ENCODE assay signal across 9 cellular contexts in genomic region chr3:105876745-105877624, GRCh38. TPM values are rescaled to one million over a fixed set of nuclear protein-coding genes. Genes with fewer than 3 reads are reported as not detected.
DNase-seq lines count a peak whose midpoint lies in the region; ATAC-seq and TF ChIP-seq lines count a peak whose summit lies in the region.
"Had no signal": no experiment of that assay in that cellular context is flagged by ENCODE, and none has a peak within 500 bp of the region (broad histone marks: within the 10 kb centered on the region; RNA-seq: fewer than 3 reads in every experiment).

No MANE protein-coding gene starts in this region.

- H3K9ac ChIP-seq in SK-N-SH (no peak overlapping the region), skeletal muscle satellite cell (ENCODE audit: low read depth, low read length) (no peak overlapping the region)

- H3K27ac Mint-ChIP-seq in activated naive CD8-positive, alpha-beta T cell treated with anti-CD3 and anti-CD28 coated beads, Interleukin-2, amount 10 ng/mL, durations not matched to agents 7 days and 5 days, result peak overlapping the region; percentile 65

- no peak overlapping the region for H3K4me3 ChIP-seq in SK-N-SH (ENCODE audit: low read depth in 2 of 2, low read length in 1 of 2)
- no peak overlapping the region for H3K4me3 ChIP-seq in skeletal muscle satellite cell (ENCODE audit: low read length)

- no peaks in the 10 kb centered on the region; a peak in 1 of 4 replicates for H3K4me1 ChIP-seq in SK-N-SH (ENCODE audit: control insufficient read depth in 1 of 2, insufficient read depth in 2 of 2, low read depth in 1 of 2, low read length in 1 of 2)
- H3K4me1 ChIP-seq in skeletal muscle satellite cell (ENCODE audit: control insufficient read depth, insufficient read depth, low read length), result peaks cover 13% of the 10 kb centered on the region

- CTCF ChIA-PET in SK-N-SH (lab: Yijun Ruan, JAX), result interaction anchor here (1.0 to 1.9 kb wide), 2 partner anchors 16 to 733 kb away, joined by 3 to 6 read pairs; no protein-coding TSS in a partner anchor

- peak overlapping the region; percentile 69 for H3K4me3 Mint-ChIP-seq in activated naive CD8-positive, alpha-beta T cell treated with anti-CD3 and anti-CD28 coated beads, Interleukin-2, amount 10 ng/mL, durations not matched to agents 7 days and 5 days

- peaks cover 13% of the 10 kb centered on the region for H3K36me3 Mint-ChIP-seq in activated naive CD8-positive, alpha-beta T cell treated with anti-CD3 and anti-CD28 coated beads, Interleukin-2, amount 10 ng/mL, durations not matched to agents 7 days and 5 days

- TF ChIP-seq CTCF in SK-N-SH (IDR thresholded peaks at IDR 0.05), result no peak

- H3F3A ChIP-seq in SK-N-SH (replicated peaks; ENCODE audit: insufficient read depth), result peaks cover 3% of the 10 kb centered on the region

- H3K9me2 ChIP-seq in SK-N-SH, result no peaks in the 10 kb centered on the region

- H3K36me3 ChIP-seq in SK-N-SH (replicated peaks in 1 of 2; ENCODE audit: control insufficient read depth in 1 of 2, insufficient read depth in 2 of 2, low read length in 1 of 2) (no peaks in the 10 kb centered on the region), skeletal muscle satellite cell (ENCODE audit: insufficient read depth, low read length) (no peaks in the 10 kb centered on the region)

- peaks cover 25% of the 10 kb centered on the region for H3K4me1 Mint-ChIP-seq in activated naive CD8-positive, alpha-beta T cell treated with anti-CD3 and anti-CD28 coated beads, Interleukin-2, amount 10 ng/mL, durations not matched to agents 7 days and 5 days

- H3K27me3 ChIP-seq in SK-N-SH (ENCODE audit: insufficient read depth) (no peaks in the 10 kb centered on the region), skeletal muscle satellite cell (ENCODE audit: control insufficient read depth, insufficient read depth, low read length) (no peaks in the 10 kb centered on the region)

- H3K4me2 ChIP-seq in SK-N-SH, result no peak overlapping the region
- peak overlapping the region; percentile 5 for H3K4me2 ChIP-seq in skeletal muscle satellite cell (ENCODE audit: low read length)

- no peaks in the 10 kb centered on the region for H3K9me3 ChIP-seq in SK-N-SH
- no peaks in the 10 kb centered on the region for H3K9me3 ChIP-seq in skeletal muscle satellite cell (replicated peaks; ENCODE audit: low read length)

- ATAC-seq in SK-N-SH treated with all-trans-retinoic acid at 6 μM for 48 hours, result no peak
- peak; percentile 81 for ATAC-seq in HG02938 (IDR thresholded peaks at IDR 0.05; ENCODE audit: unreplicated experiment)
- peak; percentile 76 for ATAC-seq in activated naive CD8-positive, alpha-beta T cell treated with anti-CD3 and anti-CD28 coated beads, Interleukin-2, amount 10 ng/mL, durations not matched to agents 7 days and 5 days (ENCODE audit: low read depth)
- ATAC-seq: left lobe of liver had no signal

- H2AFZ ChIP-seq in SK-N-SH (ENCODE audit: low read depth), result 0 out of 2 replicates have a peak overlapping the region, but pooled peaks have one; percentile 27

- no peak overlapping the region for H3K27ac ChIP-seq in SK-N-SH (ENCODE audit: low read depth in 2 of 2, low read length in 1 of 2)

- TF ChIP-seq EP300 in SK-N-SH (IDR thresholded peaks at IDR 0.05; ENCODE audit: borderline replicate concordance in 1 of 2, low read depth in 1 of 2, low read length in 1 of 2), result no peak

- no peaks in the 10 kb centered on the region for H3K27me3 Mint-ChIP-seq in activated naive CD8-positive, alpha-beta T cell treated with anti-CD3 and anti-CD28 coated beads, Interleukin-2, amount 10 ng/mL, durations not matched to agents 7 days and 5 days

- no peak for DNase-seq in SK-N-SH
- no peak for DNase-seq in activated naive CD8-positive, alpha-beta T cell treated with anti-CD3 and anti-CD28 coated beads, Interleukin-2, amount 10 ng/mL, durations not matched to agents 7 days and 5 days
- DNase-seq in NCI-H748 treated with DMSO at 0.1 percent for 48 hours (lab: John Stamatoyannopoulos, UW), result no peak
- no peak for DNase-seq in NCI-H226
- DNase-seq in NCI-H1105 (lab: John Stamatoyannopoulos, UW), result no peak

- H4K20me1 ChIP-seq in SK-N-SH (ENCODE audit: insufficient read depth), result no peaks in the 10 kb centered on the region

- POLR2A ChIA-PET in SK-N-SH (lab: Yijun Ruan, JAX), result no interaction called here
- POLR2A ChIA-PET in activated naive CD8-positive, alpha-beta T cell treated with anti-CD3 and anti-CD28 coated beads, Interleukin-2, amount 10 ng/mL, durations not matched to agents 7 days and 5 days (lab: Charles Lee), result interaction anchor here (0.6 kb wide), 1 partner anchor 12 kb away, joined by 3 read pairs; no protein-coding TSS in a partner anchor

- peaks cover 5% of the 10 kb centered on the region for H3K9me3 Mint-ChIP-seq in activated naive CD8-positive, alpha-beta T cell treated with anti-CD3 and anti-CD28 coated beads, Interleukin-2, amount 10 ng/mL, durations not matched to agents 7 days and 5 days

- TF ChIP-seq RAD21 in SK-N-SH (IDR thresholded peaks at IDR 0.05; ENCODE audit: low read length), result no peak

- WGBS in SK-N-SH (ENCODE audit: low lambda C conversion rate), result 84% methylated on average over 2 of the region's 2 CpGs

- H3K79me2 ChIP-seq in SK-N-SH (ENCODE audit: insufficient read depth), result no peaks in the 10 kb centered on the region

TF ChIP-seq in SK-N-SH, 30 proteins besides CTCF, POLR2A, EP300 and RAD21:
- TF ChIP-seq MAX (IDR thresholded peaks at IDR 0.05; ENCODE audit: low read depth), result no peak
- no peak for TF ChIP-seq NRF1 (IDR thresholded peaks at IDR 0.05; ENCODE audit: low read depth, low read length)
- no peak for TF ChIP-seq SIN3A (IDR thresholded peaks at IDR 0.05; ENCODE audit: borderline replicate concordance, low read depth, low read length)
- no peak for TF ChIP-seq FOXM1 (IDR thresholded peaks at IDR 0.05; ENCODE audit: low read depth)
- no peak for TF ChIP-seq CHD2 (IDR thresholded peaks at IDR 0.05; ENCODE audit: low read length, partially characterized antibody)
- no peak for TF ChIP-seq JUND (IDR thresholded peaks at IDR 0.05)
- TF ChIP-seq, protein P1, sequence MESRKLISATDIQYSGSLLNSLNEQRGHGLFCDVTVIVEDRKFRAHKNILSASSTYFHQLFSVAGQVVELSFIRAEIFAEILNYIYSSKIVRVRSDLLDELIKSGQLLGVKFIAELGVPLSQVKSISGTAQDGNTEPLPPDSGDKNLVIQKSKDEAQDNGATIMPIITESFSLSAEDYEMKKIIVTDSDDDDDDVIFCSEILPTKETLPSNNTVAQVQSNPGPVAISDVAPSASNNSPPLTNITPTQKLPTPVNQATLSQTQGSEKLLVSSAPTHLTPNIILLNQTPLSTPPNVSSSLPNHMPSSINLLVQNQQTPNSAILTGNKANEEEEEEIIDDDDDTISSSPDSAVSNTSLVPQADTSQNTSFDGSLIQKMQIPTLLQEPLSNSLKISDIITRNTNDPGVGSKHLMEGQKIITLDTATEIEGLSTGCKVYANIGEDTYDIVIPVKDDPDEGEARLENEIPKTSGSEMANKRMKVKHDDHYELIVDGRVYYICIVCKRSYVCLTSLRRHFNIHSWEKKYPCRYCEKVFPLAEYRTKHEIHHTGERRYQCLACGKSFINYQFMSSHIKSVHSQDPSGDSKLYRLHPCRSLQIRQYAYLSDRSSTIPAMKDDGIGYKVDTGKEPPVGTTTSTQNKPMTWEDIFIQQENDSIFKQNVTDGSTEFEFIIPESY (IDR thresholded peaks at IDR 0.05; ENCODE audit: borderline replicate concordance, low read depth), result no peak
TF ChIP-seq in SK-N-SH: peak in this region for 0.

TF ChIP-seq in SK-N-SH treated with all-trans-retinoic acid at 6 μM for 48 hours, 23 proteins besides CTCF, POLR2A, EP300 and RAD21 (continues in another document):
- TF ChIP-seq ZNF565 (CRISPR knock-in tag; conservative IDR thresholded peaks at IDR 0.05; ENCODE audit: low read depth) (no peak), ZC3H10 (CRISPR knock-in tag; IDR thresholded peaks at IDR 0.05) (no peak), RARB (CRISPR knock-in tag; IDR thresholded peaks at IDR 0.05) (no peak), TCF4 (CRISPR knock-in tag; IDR thresholded peaks at IDR 0.05; ENCODE audit: borderline replicate concordance) (no peak), OSR1 (CRISPR knock-in tag; IDR thresholded peaks at IDR 0.05) (no peak), ZFP3 (CRISPR knock-in tag; IDR thresholded peaks at IDR 0.05) (no peak), ZNF8 (CRISPR knock-in tag; IDR thresholded peaks at IDR 0.05) (no peak), PATZ1 (CRISPR knock-in tag; IDR thresholded peaks at IDR 0.05; ENCODE audit: borderline replicate concordance) (no peak)
- TF ChIP-seq, protein P2, sequence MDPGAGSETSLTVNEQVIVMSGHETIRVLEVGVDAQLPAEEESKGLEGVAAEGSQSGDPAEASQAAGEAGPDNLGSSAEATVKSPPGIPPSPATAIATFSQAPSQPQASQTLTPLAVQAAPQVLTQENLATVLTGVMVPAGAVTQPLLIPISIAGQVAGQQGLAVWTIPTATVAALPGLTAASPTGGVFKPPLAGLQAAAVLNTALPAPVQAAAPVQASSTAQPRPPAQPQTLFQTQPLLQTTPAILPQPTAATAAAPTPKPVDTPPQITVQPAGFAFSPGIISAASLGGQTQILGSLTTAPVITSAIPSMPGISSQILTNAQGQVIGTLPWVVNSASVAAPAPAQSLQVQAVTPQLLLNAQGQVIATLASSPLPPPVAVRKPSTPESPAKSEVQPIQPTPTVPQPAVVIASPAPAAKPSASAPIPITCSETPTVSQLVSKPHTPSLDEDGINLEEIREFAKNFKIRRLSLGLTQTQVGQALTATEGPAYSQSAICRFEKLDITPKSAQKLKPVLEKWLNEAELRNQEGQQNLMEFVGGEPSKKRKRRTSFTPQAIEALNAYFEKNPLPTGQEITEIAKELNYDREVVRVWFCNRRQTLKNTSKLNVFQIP (CRISPR knock-in tag; IDR thresholded peaks at IDR 0.05; ENCODE audit: borderline replicate concordance, low read depth), result no peak

RNA-seq across cellular contexts. Expression of gene CBLB, which starts 8.2 kb away (rescaled TPM):
- polyA plus RNA-seq in SK-N-SH (2012; rRNA removed), result 4.4 and 5.1 TPM in 2 replicates
- 3.5 TPM in 2 replicates for polyA plus RNA-seq in SK-N-SH (2012; cell fraction: cytosol; rRNA removed)
- 13.9 and 16.6 TPM in 2 replicates for polyA plus RNA-seq in SK-N-SH (2012; cell fraction: nucleus; rRNA removed)
- 100 to 1,000 TPM; 146 to 157 TPM for total RNA-seq in activated naive CD8-positive, alpha-beta T cell treated with anti-CD3 and anti-CD28 coated beads, Interleukin-2, amount 10 ng/mL, durations not matched to agents 7 days and 5 days
- 31.7 and 34.5 TPM in 2 replicates for total RNA-seq in skeletal muscle satellite cell (2012; rRNA removed)
